Comparison of ENCODE assay signal across 9 cellular contexts in genomic region chr2:47226124-47227040, GRCh38. TPM values are rescaled to one million over a fixed set of nuclear protein-coding genes. Genes with fewer than 3 reads are reported as not detected.
DNase-seq lines count a peak whose midpoint lies in the region; ATAC-seq, FAIRE-seq and TF ChIP-seq lines count a peak whose summit lies in the region.
"Had no signal": no experiment of that assay in that cellular context is flagged by ENCODE, and none has a peak within 500 bp of the region (broad histone marks: within the 10 kb centered on the region; RNA-seq: fewer than 3 reads in every experiment).

No MANE protein-coding gene starts in this region.

- H3K27me3 Mint-ChIP-seq in MCF 10A (ENCODE audit: insufficient read depth, unreplicated experiment), result no peaks in the 10 kb centered on the region
- peaks cover 6% of the 10 kb centered on the region for H3K27me3 Mint-ChIP-seq in activated CD4-positive, alpha-beta T cell treated with anti-CD3 and anti-CD28 coated beads, Interleukin-2, amount 10 ng/mL, durations not matched to agents 24 days and 14 days

- H3K4me1 Mint-ChIP-seq in MCF 10A (ENCODE audit: insufficient read depth, unreplicated experiment), result peaks cover 22% of the 10 kb centered on the region
- no peaks in the 10 kb centered on the region for H3K4me1 Mint-ChIP-seq in activated CD4-positive, alpha-beta T cell treated with anti-CD3 and anti-CD28 coated beads, Interleukin-2, amount 10 ng/mL, durations not matched to agents 24 days and 14 days

- H3K4me1 ChIP-seq in psoas muscle, result peaks cover 45% of the 10 kb centered on the region

- H3K4me3 ChIP-seq in psoas muscle, result no peak overlapping the region

- no peak overlapping the region for H3K27ac Mint-ChIP-seq in MCF 10A (ENCODE audit: low read depth, unreplicated experiment)
- H3K27ac Mint-ChIP-seq in activated CD4-positive, alpha-beta T cell treated with anti-CD3 and anti-CD28 coated beads, Interleukin-2, amount 10 ng/mL, durations not matched to agents 24 days and 14 days, result no peak overlapping the region

- POLR2A ChIA-PET in MCF 10A (lab: Yijun Ruan, JAX), result interaction anchor here (1.0 kb wide), 1 partner anchor 10 kb away, joined by 3 read pairs; no protein-coding TSS in a partner anchor

- no TSS peak for BruUV-seq in MCF 10A (replicated peaks; lab: Mats Ljungman, UMichigan)

- H3K36me3 ChIP-seq in psoas muscle (ENCODE audit: insufficient read depth in 1 of 2, low read depth in 1 of 2), result no peaks in the 10 kb centered on the region

- WGBS in psoas muscle, 3 donors, result 45 to 66% (median 53%) methylated on average over 7 of the region's 7 CpGs

- H3K9me3 ChIP-seq in psoas muscle, result no peaks in the 10 kb centered on the region

- peak; percentile 16 for FAIRE-seq in HTR-8/SVneo (lab: Jason Lieb, UNC)

- no peak overlapping the region for H3K4me3 Mint-ChIP-seq in MCF 10A (ENCODE audit: unreplicated experiment)
- H3K4me3 Mint-ChIP-seq in activated CD4-positive, alpha-beta T cell treated with anti-CD3 and anti-CD28 coated beads, Interleukin-2, amount 10 ng/mL, durations not matched to agents 24 days and 14 days, result no peak overlapping the region

- DNase-seq in HTR-8/SVneo (ENCODE audit: insufficient read length, low spot score) (no peak), NCI-H2227 (lab: John Stamatoyannopoulos, UW; ENCODE audit: unreplicated experiment) (peak; percentile 88), fibroblast of gingiva (ENCODE audit: low read depth) (peak; percentile 45), psoas muscle (no peak), MCF 10A (ENCODE audit: unreplicated experiment) (no peak)
- DNase-seq in activated CD4-positive, alpha-beta T cell treated with anti-CD3 and anti-CD28 coated beads, Interleukin-2, amount 10 ng/mL, durations not matched to agents 24 days and 14 days, result no peak

- H3K36me3 Mint-ChIP-seq in MCF 10A (ENCODE audit: insufficient read depth, unreplicated experiment), result peaks cover 6% of the 10 kb centered on the region
- H3K36me3 Mint-ChIP-seq in activated CD4-positive, alpha-beta T cell treated with anti-CD3 and anti-CD28 coated beads, Interleukin-2, amount 10 ng/mL, durations not matched to agents 24 days and 14 days (ENCODE audit: low read depth), result no peaks in the 10 kb centered on the region

- ATAC-seq in psoas muscle (peak in 2 of 4 donors; percentile 9 to 22), HG03196 (IDR thresholded peaks at IDR 0.05; ENCODE audit: unreplicated experiment) (no peak), GM19452 (IDR thresholded peaks at IDR 0.05; ENCODE audit: unreplicated experiment) (no peak)
- ATAC-seq: activated CD4-positive, CD25-positive, alpha-beta regulatory T cell treated with anti-CD3 and anti-CD28 coated beads, Interleukin-2, amount 50 U/mL, for 24 hours had no signal

- intact Hi-C loops in psoas muscle (cut with DNase I), result loop anchor here in 1 of 2 donors (5.0 kb wide), 3 partner anchors 46 to 209 kb away; no protein-coding TSS in a partner anchor
- intact Hi-C loops in MCF 10A (cut with micrococcal nuclease), result loop anchor here (5.0 kb wide), 1 partner anchor 41 kb away; no protein-coding TSS in a partner anchor
- intact Hi-C loops in activated CD4-positive, alpha-beta T cell treated with anti-CD3 and anti-CD28 coated beads, Interleukin-2, amount 10 ng/mL, durations not matched to agents 24 days and 14 days (cut with micrococcal nuclease), result no loop called here

- H3K9me3 Mint-ChIP-seq in MCF 10A (ENCODE audit: unreplicated experiment), result no peaks in the 10 kb centered on the region
- H3K9me3 Mint-ChIP-seq in activated CD4-positive, alpha-beta T cell treated with anti-CD3 and anti-CD28 coated beads, Interleukin-2, amount 10 ng/mL, durations not matched to agents 24 days and 14 days, result no peaks in the 10 kb centered on the region

- TF ChIP-seq CTCF in psoas muscle (IDR thresholded peaks at IDR 0.05) (no peak), MCF 10A (IDR thresholded peaks at IDR 0.05; ENCODE audit: unreplicated experiment) (no peak)

- H3K27me3 ChIP-seq in psoas muscle (ENCODE audit: insufficient read depth in 3 of 3, low read length in 2 of 3), result no peaks in the 10 kb centered on the region

- peak overlapping the region; percentile 70 for H3K27ac ChIP-seq in psoas muscle

- CTCF ChIA-PET in MCF 10A (lab: Yijun Ruan, JAX), result interaction anchor here (0.9 to 1.3 kb wide), 3 partner anchors 45 to 96 kb away, joined by 3 to 7 read pairs (median 4); no protein-coding TSS in a partner anchor

RNA-seq across cellular contexts. Expression of gene CALM2, which starts 50.1 kb away (rescaled TPM):
- total RNA-seq in psoas muscle (100 to 1,000 TPM; 125 to 435 (median 151) TPM), MCF 10A (2022) (486 and 604 TPM in 2 replicates)
- polyA plus RNA-seq in psoas muscle, result 100 to 1,000 TPM; 135 to 524 (median 139) TPM
- 436 TPM in 2 replicates for total RNA-seq in activated CD4-positive, alpha-beta T cell treated with anti-CD3 and anti-CD28 coated beads, Interleukin-2, amount 10 ng/mL, durations not matched to agents 24 days and 14 days

Comparison
In these comparisons a context has a peak if more than half of its experiments do, and no peak if none do; other contexts are left out.
1. DNase-seq: peak in NCI-H2227 (single experiment) and fibroblast of gingiva (single experiment); none in HTR-8/SVneo (single experiment), psoas muscle (0 of 2), MCF 10A (single experiment) and activated CD4-positive, alpha-beta T cell treated with anti-CD3 and anti-CD28 coated beads, Interleukin-2, amount 10 ng/mL, durations not matched to agents 24 days and 14 days (single experiment).